Comparison of ENCODE assay signal across 8 cellular contexts in genomic region chr19:48674921-48675824, GRCh38. TPM values are rescaled to one million over a fixed set of nuclear protein-coding genes. Genes with fewer than 3 reads are reported as not detected.
DNase-seq lines count a peak whose midpoint lies in the region; ATAC-seq and TF ChIP-seq lines count a peak whose summit lies in the region.

No MANE protein-coding gene starts in this region.

- TF ChIP-seq RAD21 in liver (IDR thresholded peaks at IDR 0.05) = peak; percentile 85 to 92

- no peak overlapping the region for H3K9ac ChIP-seq in H9 (ENCODE audit: extremely low read depth, insufficient read length, low read length)
- H3K9ac ChIP-seq in liver (ENCODE audit: low read depth in 1 of 2, low read length in 2 of 2) = no peak overlapping the region

- no peaks in the 10 kb centered on the region; the same call in 1 of the 2 replicates for H3K4me1 ChIP-seq in H9 (ENCODE audit: insufficient read depth, low read length)
- H3K4me1 ChIP-seq in liver (ENCODE audit: control insufficient read depth in 4 of 4, insufficient read depth in 4 of 4, low read length in 3 of 4) = peaks cover 0 to 3% (median 0%) of the 10 kb centered on the region in 4 donors

- H4K8ac ChIP-seq in H9 (replicated peaks; ENCODE audit: insufficient read length, low read depth, low read length) = no peak overlapping the region

- H2BK5ac ChIP-seq in H9 (ENCODE audit: insufficient read length, low read length) = no peak overlapping the region

- no peak overlapping the region for H2BK15ac ChIP-seq in H9 (ENCODE audit: low read depth, low read length)

- H2BK12ac ChIP-seq in H9 (ENCODE audit: insufficient read length, low read depth, low read length) = no peak overlapping the region

- no peak overlapping the region for H3K4ac ChIP-seq in H9 (ENCODE audit: low read depth, low read length)

- H3K9me3 ChIP-seq in H9 (ENCODE audit: control insufficient read depth, low read depth, low read length) (no peaks in the 10 kb centered on the region), liver (ENCODE audit: control insufficient read depth in 4 of 4, low read length in 3 of 4) (no peaks in the 10 kb centered on the region)

- no peak overlapping the region for H4K91ac ChIP-seq in H9 (ENCODE audit: insufficient read length, low read depth, low read length)

- no peak overlapping the region for H3K4me2 ChIP-seq in H9 (ENCODE audit: insufficient read depth, insufficient read length, low read length)

- no peak overlapping the region for H4K5ac ChIP-seq in H9 (ENCODE audit: insufficient read length, low read depth, low read length)

- no peak overlapping the region for H3K23ac ChIP-seq in H9 (ENCODE audit: insufficient read length, low read depth, low read length)

- no peak overlapping the region for H3K27ac ChIP-seq in H9 (ENCODE audit: insufficient read length, low read depth, low read length)
- H3K27ac ChIP-seq in liver (ENCODE audit: low read depth in 1 of 2, low read length in 2 of 2) = peak overlapping the region; percentile 43 to 60

- H3K79me2 ChIP-seq in H9 (ENCODE audit: insufficient read depth, low read length) = no peaks in the 10 kb centered on the region

- H3K27me3 ChIP-seq in H9 (ENCODE audit: insufficient read depth, low read length) (no peaks in the 10 kb centered on the region), liver (ENCODE audit: control insufficient read depth in 4 of 4, insufficient read depth in 4 of 4, low read length in 3 of 4) (no peaks in the 10 kb centered on the region)

- no peak overlapping the region for H3K4me3 ChIP-seq in AG10803 (ENCODE audit: low read length)
- no peak overlapping the region for H3K4me3 ChIP-seq in liver (ENCODE audit: low read depth in 1 of 3, low read length in 3 of 3)

- peak overlapping the region; percentile 0 for H3K18ac ChIP-seq in H9 (ENCODE audit: insufficient read length, low read depth, low read length)

- H3K36me3 ChIP-seq in liver (ENCODE audit: control insufficient read depth in 4 of 4, insufficient read depth in 3 of 4, low read depth in 1 of 4, low read length in 3 of 4) = no peaks in the 10 kb centered on the region

- no peak overlapping the region for H2AFZ ChIP-seq in H9 (ENCODE audit: low read length)

- H3K36me3 Mint-ChIP-seq in H9 (ENCODE audit: insufficient read depth in 1 of 3, low read depth in 3 of 3) = no peaks in the 10 kb centered on the region

- WGBS in H9 (ENCODE audit: extremely low coverage, insufficient read length, low lambda C conversion rate) = no CpG with 5 or more reads among the region's 28 CpGs
- 36% methylated on average over 28 of the region's 28 CpGs for WGBS in liver

- peak overlapping the region in 1 of 2 experiments; percentile 6; a peak in 2 of 5 replicates for H3K4me3 Mint-ChIP-seq in H9

- H3K14ac ChIP-seq in H9 (ENCODE audit: insufficient read depth, low read length) = no peak overlapping the region; the same call in 1 of the 2 replicates

- H3K56ac ChIP-seq in H9 (ENCODE audit: insufficient read length, low read depth, low read length) = no peak overlapping the region

- H2BK20ac ChIP-seq in H9 (ENCODE audit: low read depth, low read length, poor library complexity, severe bottlenecking) = no peak overlapping the region

- no peaks in the 10 kb centered on the region for H3K79me1 ChIP-seq in H9 (ENCODE audit: insufficient read depth, low read depth, low read length, poor library complexity, severe bottlenecking)

- H3K23me2 ChIP-seq in H9 (ENCODE audit: insufficient read length, low read depth, low read length, poor library complexity, severe bottlenecking) = no peaks in the 10 kb centered on the region

- no peak for ATAC-seq in GM18517 (IDR thresholded peaks at IDR 0.05; ENCODE audit: unreplicated experiment)

- H2BK120ac ChIP-seq in H9 (ENCODE audit: low read depth, low read length, poor library complexity, severe bottlenecking) = no peak overlapping the region

- peak overlapping the region in 2 of 3 experiments; percentile 61 to 72; a peak in 3 of 7 replicates for H3K27ac Mint-ChIP-seq in H9

- H3K9me3 Mint-ChIP-seq in H9 = no peaks in the 10 kb centered on the region

- no peak overlapping the region for H3T11ph ChIP-seq in H9 (ENCODE audit: low read length)

- H3K27me3 Mint-ChIP-seq in H9 (ENCODE audit: low read depth) = peaks cover 6% of the 10 kb centered on the region

- TF ChIP-seq CTCF in AG10803 (conservative IDR thresholded peaks at IDR 0.05; ENCODE audit: low read length) (peak; percentile 85), H9 (conservative IDR thresholded peaks at IDR 0.05) (peak; percentile 91), liver (IDR thresholded peaks at IDR 0.05; ENCODE audit: low read depth, low read length, missing input control) (peak; percentile 74)

- H4K20me1 ChIP-seq in H9 (ENCODE audit: control insufficient read depth, insufficient read depth, insufficient read length) = no peaks in the 10 kb centered on the region

- DNase-seq in AG10803 (ENCODE audit: low read depth) = peak; percentile 70
- peak; percentile 93 for DNase-seq in H9
- peak; percentile 88 for DNase-seq in NCI-H69 (lab: John Stamatoyannopoulos, UW)
- DNase-seq in activated CD4-positive, alpha-beta T cell treated with anti-CD3 and anti-CD28 coated beads, Interleukin-2, amount 50 U/mL, for 24 hours (ENCODE audit: low read depth in 1 of 2, low spot score in 1 of 2) = peak; percentile 50 to 77
- peak; percentile 82 for DNase-seq in dedifferentiated amniotic fluid mesenchymal stem cell (ENCODE audit: extremely low spot score)
- peak; percentile 61 to 65 for DNase-seq in stimulated activated CD4-positive, alpha-beta T cell treated with anti-CD3 and anti-CD28 coated beads, Interleukin-4, amount 100 ng/mL, for 48 hours (ENCODE audit: low read depth in 2 of 2)

- H2AK5ac ChIP-seq in H9 (ENCODE audit: insufficient read length, low read length) = no peak overlapping the region

- peaks cover 29 to 35% of the 10 kb centered on the region in 2 experiments for H3K4me1 Mint-ChIP-seq in H9

TF ChIP-seq in liver, 16 proteins besides CTCF, POLR2A, EP300 and RAD21:
- TF ChIP-seq RXRA (IDR thresholded peaks at IDR 0.05) (no peak), YY1 (IDR thresholded peaks at IDR 0.05) (peak; percentile 84), NR2F2 (IDR thresholded peaks at IDR 0.05) (peak; percentile 8), SP1 (IDR thresholded peaks at IDR 0.05) (peak; percentile 15), JUND (IDR thresholded peaks at IDR 0.05) (no peak)

RNA-seq across cellular contexts. Expression of gene NTN5, which starts 2.4 kb away (rescaled TPM):
- total RNA-seq in H9 (2021) (0.33 and 0.55 TPM in 2 replicates), liver (under 1 TPM in 1 of 2 donors, not detected in 1; 0.08 TPM)
- under 1 TPM in 1 of 2 donors, not detected in 1; 0.09 TPM for polyA plus RNA-seq in liver

RNA-seq across cellular contexts. Expression of gene FUT2, which starts 20.6 kb away (rescaled TPM):
- total RNA-seq in H9 (2021) (11.4 and 13.2 TPM in 2 replicates), liver (under 1 TPM in 1 of 2 donors, not detected in 1; 0.05 TPM)
- polyA plus RNA-seq in liver = under 1 TPM; 0.02 to 0.38 TPM

RNA-seq across cellular contexts. Expression of gene CA11, which starts 29.2 kb away (rescaled TPM):
- total RNA-seq in H9 (2021) = 102 and 107 TPM in 2 replicates
- total RNA-seq in liver = under 1 TPM; 0.09 to 0.33 TPM
- polyA plus RNA-seq in liver = 1 to 10 TPM in 1 of 2 donors, under 1 TPM in 1; 0.35 to 1.1 TPM

RNA-seq across cellular contexts. Expression of gene DBP, which starts 38.0 kb away (rescaled TPM):
- 11.4 and 12.6 TPM in 2 replicates for total RNA-seq in H9 (2021)
- 1 to 10 TPM; 2.3 to 4.5 TPM for total RNA-seq in liver
- 1 to 10 TPM; 1.2 to 1.3 TPM for polyA plus RNA-seq in liver

RNA-seq across cellular contexts. Expression of gene MAMSTR, which starts 44.4 kb away (rescaled TPM):
- 1.4 and 1.6 TPM in 2 replicates for total RNA-seq in H9 (2021)
- total RNA-seq in liver = under 1 TPM; 0.08 to 0.09 TPM
- under 1 TPM; 0.07 to 0.31 TPM for polyA plus RNA-seq in liver

Comparison
In these comparisons a context has a peak if more than half of its experiments do, and no peak if none do; other contexts are left out.
1. RNA of gene FUT2, which starts 20.6 kb away (total RNA-seq): 11.4 to 13.2 TPM in H9; 0.05 TPM in liver; every median in the first group is over 10 times any median in the second.
2. RNA of gene CA11, which starts 29.2 kb away (total RNA-seq): 102 to 107 TPM in H9; 0.09 to 0.33 TPM in liver; every median in the first group is over 10 times any median in the second.
3. Peak in every context shown above with its lines, with median percentiles within 50 percentile points of each other: DNase-seq and CTCF ChIP-seq.